ENCODE assay signal across 19 cellular contexts in the genomic region with DNA sequence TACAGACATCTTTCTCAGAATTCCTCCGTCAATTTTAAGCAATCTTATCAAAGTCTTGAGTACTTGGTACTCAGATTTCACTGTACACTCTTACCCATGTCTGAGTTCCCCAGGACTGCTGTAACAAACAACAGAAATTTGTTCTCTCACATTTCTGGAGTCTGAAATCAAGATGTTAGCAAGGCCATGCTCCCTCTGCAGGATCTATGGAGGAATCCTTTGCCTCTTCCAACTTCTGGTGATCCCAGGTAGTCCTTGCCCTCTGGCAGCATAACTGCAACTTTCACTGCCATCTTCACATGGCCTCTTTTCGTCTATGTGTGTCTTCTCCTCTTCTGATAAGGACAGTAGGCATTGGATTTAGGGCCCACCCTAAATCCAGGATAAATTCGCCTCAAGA. TPM values are rescaled to one million over a fixed set of nuclear protein-coding genes. Genes with fewer than 3 reads are reported as not detected.
A peak's percentile ranks its signal among the peaks of the same experiment; 100 is the strongest.
DNase-seq lines count a peak whose midpoint lies in the region; ATAC-seq and TF ChIP-seq lines count a peak whose summit lies in the region.
"Had no signal": no experiment of that assay in that cellular context is flagged by ENCODE, and none has a peak within 500 bp of the region (broad histone marks: within the 10 kb centered on the region; RNA-seq: fewer than 3 reads in every experiment).

No MANE protein-coding gene starts in this region.

- no peaks in the 10 kb centered on the region for H3K4me1 Mint-ChIP-seq in nephron progenitor cell
- H3K4me1 Mint-ChIP-seq: activated naive CD4-positive, alpha-beta T cell treated with anti-CD3 and anti-CD28 coated beads, Interleukin-2, amount 50 U/mL, for 24 hours had no signal

- H3K9me2 ChIP-seq in HCT116 (ENCODE audit: insufficient read depth) = no peaks in the 10 kb centered on the region

- ATAC-seq in HCT116 (peak; percentile 65; the same call in 1 of the 2 replicates), sciatic nerve (no peak), GM18511 (IDR thresholded peaks at IDR 0.05; ENCODE audit: unreplicated experiment) (no peak)
- ATAC-seq: body of pancreas, mucosa of descending colon had no signal

- no peaks in the 10 kb centered on the region for H3K27me3 Mint-ChIP-seq in nephron progenitor cell (ENCODE audit: low read depth, poor library complexity)
- H3K27me3 Mint-ChIP-seq: activated naive CD4-positive, alpha-beta T cell treated with anti-CD3 and anti-CD28 coated beads, Interleukin-2, amount 50 U/mL, for 24 hours; activated T-cell treated with anti-CD3 and anti-CD28 coated beads, Interleukin-2, amount 50 U/mL, for 24 hours; CD4-positive, alpha-beta T cell had no signal

- intact Hi-C loops in HCT116 (cut with micrococcal nuclease) (no loop called here), sciatic nerve (cut with DNase I) (no loop called here)

- H4K20me1 ChIP-seq in HCT116 (ENCODE audit: insufficient read depth) = no peaks in the 10 kb centered on the region

- H3K9me3 ChIP-seq in HCT116 (ENCODE audit: control insufficient read depth in 1 of 2, insufficient read depth in 1 of 2, low read depth in 1 of 2, low read length in 2 of 2) = no peaks in the 10 kb centered on the region
- H3K9me3 ChIP-seq: body of pancreas, mucosa of descending colon had no signal

- in situ Hi-C loops in brain microvascular endothelial cell (cut with HindIII; ENCODE audit: low pct_ligation_motif_present, low sequenced_read_pairs) = no loop called here

- RAD21 ChIA-PET in HCT116 (lab: Charles Lee; ENCODE audit: low non-redundant PET in 1 of 2, low total read pairs in 2 of 2, uncharacterized antibody in 2 of 2, unreplicated experiment in 2 of 2) = no interaction called here

- no peaks in the 10 kb centered on the region for H3K79me2 ChIP-seq in HCT116 (ENCODE audit: insufficient read depth, low read length)

- POLR2A ChIA-PET in HCT116 (lab: Charles Lee) = no interaction called here

- peaks cover 7% of the 10 kb centered on the region for H3K36me3 Mint-ChIP-seq in nephron progenitor cell (ENCODE audit: low read depth)

- no peak overlapping the region for H3K4me2 ChIP-seq in HCT116 (ENCODE audit: low read length)

- TF ChIP-seq RAD21 in HCT116 (IDR thresholded peaks at IDR 0.05; ENCODE audit: low read depth) = no peak

- H3K36me3 ChIP-seq in HCT116 (ENCODE audit: control insufficient read depth in 1 of 2, insufficient read depth in 2 of 2, low read length in 2 of 2) (no peaks in the 10 kb centered on the region), brain microvascular endothelial cell (replicated peaks) (peaks cover 4% of the 10 kb centered on the region)

- BruUV-seq in HCT116 (replicated peaks; lab: Mats Ljungman, UMichigan) = no TSS peak

- H3K27me3 ChIP-seq in HCT116 (ENCODE audit: insufficient read depth, low read length) = no peaks in the 10 kb centered on the region
- H3K27me3 ChIP-seq in brain microvascular endothelial cell (replicated peaks) = no peaks in the 10 kb centered on the region
- H3K27me3 ChIP-seq: body of pancreas had no signal

- peak in 2 of 3 experiments; percentile 23 to 26; a peak in 3 of 6 replicates for TF ChIP-seq CTCF in HCT116 (IDR thresholded peaks at IDR 0.05 in 2 of 3, conservative IDR thresholded peaks at IDR 0.05 in 1 of 3; ENCODE audit: borderline replicate concordance in 1 of 3, insufficient read depth in 1 of 3, low read depth in 2 of 3, low read length in 2 of 3)
- TF ChIP-seq CTCF in brain microvascular endothelial cell (IDR thresholded peaks at IDR 0.05; ENCODE audit: low read depth, low read length, missing control alignments) = peak; percentile 26
- no peak for TF ChIP-seq CTCF in nephron progenitor cell (IDR thresholded peaks at IDR 0.05)

- no peaks in the 10 kb centered on the region for H3K9me3 Mint-ChIP-seq in nephron progenitor cell
- H3K9me3 Mint-ChIP-seq: activated naive CD4-positive, alpha-beta T cell treated with anti-CD3 and anti-CD28 coated beads, Interleukin-2, amount 50 U/mL, for 24 hours; CD4-positive, alpha-beta T cell had no signal

- no peaks in the 10 kb centered on the region for H3K4me1 ChIP-seq in HCT116 (ENCODE audit: control insufficient read depth in 1 of 2, insufficient read depth in 2 of 2, low read length in 2 of 2)
- H3K4me1 ChIP-seq: body of pancreas had no signal

- CTCF ChIA-PET in HCT116 (lab: Charles Lee) = interaction anchor here (0.8 kb wide), 1 partner anchor 79 kb away, joined by 4 read pairs; no protein-coding TSS in a partner anchor

- peak overlapping the region; percentile 49 for H3K27ac Mint-ChIP-seq in nephron progenitor cell
- H3K27ac Mint-ChIP-seq: activated naive CD4-positive, alpha-beta T cell treated with anti-CD3 and anti-CD28 coated beads, Interleukin-2, amount 50 U/mL, for 24 hours; activated T-cell treated with anti-CD3 and anti-CD28 coated beads, Interleukin-2, amount 50 U/mL, for 24 hours; CD4-positive, alpha-beta T cell had no signal

- no peak overlapping the region for H3K4me3 Mint-ChIP-seq in nephron progenitor cell
- H3K4me3 Mint-ChIP-seq: activated naive CD4-positive, alpha-beta T cell treated with anti-CD3 and anti-CD28 coated beads, Interleukin-2, amount 50 U/mL, for 24 hours; activated T-cell treated with anti-CD3 and anti-CD28 coated beads, Interleukin-2, amount 50 U/mL, for 24 hours; CD4-positive, alpha-beta T cell had no signal

- no peak overlapping the region for H2AFZ ChIP-seq in HCT116 (ENCODE audit: low read depth, low read length, poor library complexity, severe bottlenecking)

- H3K4me3 ChIP-seq in HCT116 (replicated peaks in 1 of 2; ENCODE audit: low read depth in 1 of 2, low read length in 2 of 2) = no peak overlapping the region
- H3K4me3 ChIP-seq in brain microvascular endothelial cell (ENCODE audit: low read depth, low read length) = no peak overlapping the region
- H3K4me3 ChIP-seq: body of pancreas, mucosa of descending colon had no signal

- H3K9ac ChIP-seq in HCT116 (ENCODE audit: low read length) = no peak overlapping the region

- peak; percentile 46 for DNase-seq in DMS 273 (lab: John Stamatoyannopoulos, UW; ENCODE audit: unreplicated experiment)
- no peak for DNase-seq in DMS 273 treated with DMSO at 0.1 percent for 48 hours (lab: John Stamatoyannopoulos, UW)
- no peak for DNase-seq in HCT116 (ENCODE audit: low read depth, low spot score)
- no peak for DNase-seq in brain microvascular endothelial cell
- DNase-seq in nephron progenitor cell = no peak
- no peak for DNase-seq in sciatic nerve (ENCODE audit: low spot score)
- DNase-seq in NCI-H2029 treated with DMSO at 0.1 percent for 48 hours (lab: John Stamatoyannopoulos, UW) = no peak
- DNase-seq: activated CD4-positive, alpha-beta T cell treated with anti-CD3 and anti-CD28 coated beads, Interleukin-2, amount 50 U/mL, for 4 hours; activated T-cell treated with anti-CD3 and anti-CD28 coated beads, Interleukin-2, amount 50 U/mL, for 24 hours; body of pancreas; CD4-positive, alpha-beta T cell; hippocampal formation; Karpas-422; mucosa of descending colon; NCI-H1694; small intestine had no signal

- H3K27ac ChIP-seq in HCT116 (ENCODE audit: low read depth, low read length) (no peak overlapping the region), brain microvascular endothelial cell (no peak overlapping the region)
- H3K27ac ChIP-seq: 22Rv1, body of pancreas had no signal

- TF ChIP-seq POLR2A in HCT116 (IDR thresholded peaks at IDR 0.05; ENCODE audit: borderline replicate concordance, extremely low read depth, insufficient read depth, insufficient read length) = no peak

TF ChIP-seq in HCT116, 20 proteins besides CTCF, POLR2A, EP300 and RAD21:
- TF ChIP-seq, protein P1, sequence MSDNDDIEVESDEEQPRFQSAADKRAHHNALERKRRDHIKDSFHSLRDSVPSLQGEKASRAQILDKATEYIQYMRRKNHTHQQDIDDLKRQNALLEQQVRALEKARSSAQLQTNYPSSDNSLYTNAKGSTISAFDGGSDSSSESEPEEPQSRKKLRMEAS (IDR thresholded peaks at IDR 0.05) = no peak
- TF ChIP-seq SP1 (IDR thresholded peaks at IDR 0.05; ENCODE audit: low read depth) (no peak), SRF (IDR thresholded peaks at IDR 0.05; ENCODE audit: low read depth) (no peak), FOSL1 (IDR thresholded peaks at IDR 0.05; ENCODE audit: low read depth) (no peak), SIN3A (IDR thresholded peaks at IDR 0.05; ENCODE audit: low read depth) (no peak), EGR1 (IDR thresholded peaks at IDR 0.05; ENCODE audit: low read depth) (no peak), ELF1 (IDR thresholded peaks at IDR 0.05; ENCODE audit: borderline replicate concordance, low read depth) (no peak)
- TF ChIP-seq, protein P2, sequence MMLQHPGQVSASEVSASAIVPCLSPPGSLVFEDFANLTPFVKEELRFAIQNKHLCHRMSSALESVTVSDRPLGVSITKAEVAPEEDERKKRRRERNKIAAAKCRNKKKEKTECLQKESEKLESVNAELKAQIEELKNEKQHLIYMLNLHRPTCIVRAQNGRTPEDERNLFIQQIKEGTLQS (IDR thresholded peaks at IDR 0.05) = no peak
- TF ChIP-seq, protein P3, sequence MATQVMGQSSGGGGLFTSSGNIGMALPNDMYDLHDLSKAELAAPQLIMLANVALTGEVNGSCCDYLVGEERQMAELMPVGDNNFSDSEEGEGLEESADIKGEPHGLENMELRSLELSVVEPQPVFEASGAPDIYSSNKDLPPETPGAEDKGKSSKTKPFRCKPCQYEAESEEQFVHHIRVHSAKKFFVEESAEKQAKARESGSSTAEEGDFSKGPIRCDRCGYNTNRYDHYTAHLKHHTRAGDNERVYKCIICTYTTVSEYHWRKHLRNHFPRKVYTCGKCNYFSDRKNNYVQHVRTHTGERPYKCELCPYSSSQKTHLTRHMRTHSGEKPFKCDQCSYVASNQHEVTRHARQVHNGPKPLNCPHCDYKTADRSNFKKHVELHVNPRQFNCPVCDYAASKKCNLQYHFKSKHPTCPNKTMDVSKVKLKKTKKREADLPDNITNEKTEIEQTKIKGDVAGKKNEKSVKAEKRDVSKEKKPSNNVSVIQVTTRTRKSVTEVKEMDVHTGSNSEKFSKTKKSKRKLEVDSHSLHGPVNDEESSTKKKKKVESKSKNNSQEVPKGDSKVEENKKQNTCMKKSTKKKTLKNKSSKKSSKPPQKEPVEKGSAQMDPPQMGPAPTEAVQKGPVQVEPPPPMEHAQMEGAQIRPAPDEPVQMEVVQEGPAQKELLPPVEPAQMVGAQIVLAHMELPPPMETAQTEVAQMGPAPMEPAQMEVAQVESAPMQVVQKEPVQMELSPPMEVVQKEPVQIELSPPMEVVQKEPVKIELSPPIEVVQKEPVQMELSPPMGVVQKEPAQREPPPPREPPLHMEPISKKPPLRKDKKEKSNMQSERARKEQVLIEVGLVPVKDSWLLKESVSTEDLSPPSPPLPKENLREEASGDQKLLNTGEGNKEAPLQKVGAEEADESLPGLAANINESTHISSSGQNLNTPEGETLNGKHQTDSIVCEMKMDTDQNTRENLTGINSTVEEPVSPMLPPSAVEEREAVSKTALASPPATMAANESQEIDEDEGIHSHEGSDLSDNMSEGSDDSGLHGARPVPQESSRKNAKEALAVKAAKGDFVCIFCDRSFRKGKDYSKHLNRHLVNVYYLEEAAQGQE (IDR thresholded peaks at IDR 0.05; ENCODE audit: low read depth) = no peak

RNA-seq across cellular contexts. Expression of gene CACNB4, which starts 17.1 kb away (rescaled TPM):
- total RNA-seq in HCT116 (2021; ENCODE audit: unreplicated experiment) (2.0 TPM), sciatic nerve (11.4 TPM)
- 1.1 and 1.3 TPM in 2 replicates for polyA plus RNA-seq in HCT116 (2012)

RNA-seq across cellular contexts. Expression of gene STAM2, which starts 59.6 kb away (rescaled TPM):
- total RNA-seq in HCT116 (2021; ENCODE audit: unreplicated experiment) (19.2 TPM), sciatic nerve (42.1 TPM)
- polyA plus RNA-seq in HCT116 (2012) = 6.5 and 7.0 TPM in 2 replicates
